ENCODE assay signal across 8 cellular contexts in genomic region chr3:195259564-195260285, GRCh38. TPM values are rescaled to one million over a fixed set of nuclear protein-coding genes. Genes with fewer than 3 reads are reported as not detected.
DNase-seq lines count a peak whose midpoint lies in the region; ATAC-seq and TF ChIP-seq lines count a peak whose summit lies in the region.

No MANE protein-coding gene starts in this region.

- POLR2A ChIA-PET in CD4-positive, alpha-beta T cell (lab: Charles Lee): interaction anchor here (1.0 to 1.8 kb wide), 8 partner anchors 11 to 588 kb away, joined by 3 to 20 read pairs (median 5); partner anchors contain the start of genes LSG1 and XXYLT1
- POLR2A ChIA-PET in activated CD4-positive, alpha-beta memory T cell treated with anti-CD3 and anti-CD28 coated beads for 36 hours (lab: Charles Lee): interaction anchor here (1.2 kb wide), 1 partner anchor 577 kb away, joined by 3 read pairs; no protein-coding TSS in a partner anchor

- H3K27me3 ChIP-seq in CD4-positive, alpha-beta T cell (ENCODE audit: control insufficient read depth, insufficient read depth, low read length): no peaks in the 10 kb centered on the region

- intact Hi-C loops in CD4-positive, alpha-beta T cell (cut with DNase I, micrococcal nuclease): loop anchor here (1.0 to 10.0 kb wide), 9 partner anchors 12 to 775 kb away; partner anchors contain the start of genes ATP13A3 (in 2 of the 2), LSG1 (in 1 of the 2) and XXYLT1 (in 1 of the 2)
- intact Hi-C loops in activated CD4-positive, alpha-beta memory T cell treated with anti-CD3 and anti-CD28 coated beads for 36 hours (cut with micrococcal nuclease): loop anchor here (1.0 to 10.0 kb wide), 6 partner anchors 11 to 925 kb away; partner anchors contain the start of gene LSG1

- H3K36me3 Mint-ChIP-seq in CD4-positive, alpha-beta T cell (ENCODE audit: low read depth): no peaks in the 10 kb centered on the region
- no peaks in the 10 kb centered on the region for H3K36me3 Mint-ChIP-seq in activated CD4-positive, alpha-beta memory T cell treated with anti-CD3 and anti-CD28 coated beads for 36 hours

- no peaks in the 10 kb centered on the region for H3K9me3 Mint-ChIP-seq in CD4-positive, alpha-beta T cell
- no peaks in the 10 kb centered on the region for H3K9me3 Mint-ChIP-seq in activated CD4-positive, alpha-beta memory T cell treated with anti-CD3 and anti-CD28 coated beads for 36 hours

- no peaks in the 10 kb centered on the region for H3K9me3 ChIP-seq in CD4-positive, alpha-beta T cell (ENCODE audit: control insufficient read depth, low read length)

- no peaks in the 10 kb centered on the region for H3K27me3 Mint-ChIP-seq in CD4-positive, alpha-beta T cell
- H3K27me3 Mint-ChIP-seq in activated CD4-positive, alpha-beta memory T cell treated with anti-CD3 and anti-CD28 coated beads for 36 hours: no peaks in the 10 kb centered on the region

- H3K27ac Mint-ChIP-seq in CD4-positive, alpha-beta T cell: peak overlapping the region; percentile 93
- peak overlapping the region; percentile 42 for H3K27ac Mint-ChIP-seq in activated CD4-positive, alpha-beta memory T cell treated with anti-CD3 and anti-CD28 coated beads for 36 hours

- peak; percentile 73 to 89 (median 80) for DNase-seq in CD4-positive, alpha-beta T cell
- DNase-seq in NCI-H69 (lab: John Stamatoyannopoulos, UW) (peak; percentile 93), ecto neural progenitor cell (ENCODE audit: low spot score) (peak; percentile 94), lung microvascular endothelial cell (ENCODE audit: low read depth in 2 of 2) (peak; percentile 98)
- peak; percentile 90 for DNase-seq in activated CD4-positive, alpha-beta memory T cell treated with anti-CD3 and anti-CD28 coated beads for 36 hours
- DNase-seq in stimulated activated CD4-positive, alpha-beta T cell treated with anti-CD3 and anti-CD28 coated beads, TNF-alpha, amount 100 ng/mL, for 4 hours (ENCODE audit: low read depth in 3 of 3): peak; percentile 73 to 74 (median 74)

- peaks cover 22% of the 10 kb centered on the region for H3K4me1 Mint-ChIP-seq in CD4-positive, alpha-beta T cell (ENCODE audit: low read depth)
- H3K4me1 Mint-ChIP-seq in activated CD4-positive, alpha-beta memory T cell treated with anti-CD3 and anti-CD28 coated beads for 36 hours (ENCODE audit: low read depth): peaks cover 14% of the 10 kb centered on the region

- CTCF ChIA-PET in CD4-positive, alpha-beta T cell (lab: Charles Lee): interaction anchor here (1.5 to 8.4 kb wide), 4 partner anchors 11 to 589 kb away, joined by 5 to 62 read pairs (median 14); partner anchors contain the start of genes LSG1 and XXYLT1
- CTCF ChIA-PET in activated CD4-positive, alpha-beta memory T cell treated with anti-CD3 and anti-CD28 coated beads for 36 hours (lab: Charles Lee): interaction anchor here (0.9 to 2.1 kb wide), 9 partner anchors 10 to 588 kb away, joined by 3 to 15 read pairs (median 5); partner anchors contain the start of genes LSG1 and XXYLT1

- ATAC-seq in CD4-positive, alpha-beta T cell (ENCODE audit: poor library complexity): peak; percentile 83
- ATAC-seq in GM19351 (IDR thresholded peaks at IDR 0.05; ENCODE audit: unreplicated experiment): peak; percentile 79
- ATAC-seq in HG03469 (IDR thresholded peaks at IDR 0.05; ENCODE audit: unreplicated experiment): peak; percentile 45

- peak overlapping the region; percentile 85 for H3K27ac ChIP-seq in CD4-positive, alpha-beta T cell (ENCODE audit: low read depth, low read length)

- H3K4me3 Mint-ChIP-seq in CD4-positive, alpha-beta T cell: peak overlapping the region; percentile 67
- peak overlapping the region; percentile 57 for H3K4me3 Mint-ChIP-seq in activated CD4-positive, alpha-beta memory T cell treated with anti-CD3 and anti-CD28 coated beads for 36 hours

- peak; percentile 33 for TF ChIP-seq CTCF in CD4-positive, alpha-beta T cell (IDR thresholded peaks at IDR 0.05)

RNA-seq across cellular contexts. Expression of gene XXYLT1, which starts 11.2 kb away (rescaled TPM):
- 1 to 10 TPM; 3.1 to 3.7 TPM for total RNA-seq in CD4-positive, alpha-beta T cell
- total RNA-seq in activated CD4-positive, alpha-beta memory T cell treated with anti-CD3 and anti-CD28 coated beads for 36 hours: 1 to 10 TPM; 3.3 to 4.4 TPM
- 18.7 and 24.6 TPM in 2 replicates for total RNA-seq in lung microvascular endothelial cell

Comparison
In these comparisons a context has a peak if more than half of its experiments do, and no peak if none do; other contexts are left out.
1. Peak in every context shown above with its lines: DNase-seq, ATAC-seq and H3K27ac ChIP-seq.